In genomic region chr10:33773895-33774480, GRCh38 we compare ENCODE assay signal across 17 cellular contexts.
DNase-seq lines count a peak whose midpoint lies in the region; ATAC-seq and TF ChIP-seq lines count a peak whose summit lies in the region.
"Had no signal": no experiment of that assay in that cellular context is flagged by ENCODE, and none has a peak within 500 bp of the region (broad histone marks: within the 10 kb centered on the region; RNA-seq: fewer than 3 reads in every experiment).

No MANE protein-coding gene starts in this region.

- no peaks in the 10 kb centered on the region for H3K36me3 Mint-ChIP-seq in WTC11
- no peaks in the 10 kb centered on the region for H3K36me3 Mint-ChIP-seq in stimulated activated naive B cell treated with anti-CD40 and anti-IgM and Interleukin-4, amounts not matched to agents 10 μg/mL and 1 μg/mL and 100 μg/mL, for 72 hours
- H3K36me3 Mint-ChIP-seq: CD8-positive, alpha-beta T cell had no signal

- TF ChIP-seq RAD21 in HCT116 (IDR thresholded peaks at IDR 0.05; ENCODE audit: low read depth) = no peak

- RAD21 ChIA-PET in HCT116 (lab: Charles Lee; ENCODE audit: low non-redundant PET in 1 of 2, low total read pairs in 2 of 2, uncharacterized antibody in 2 of 2, unreplicated experiment in 2 of 2) = no interaction called here

- no peaks in the 10 kb centered on the region; the same call in 1 of the 2 replicates for H3K27me3 Mint-ChIP-seq in WTC11 (ENCODE audit: low read depth)
- no peaks in the 10 kb centered on the region for H3K27me3 Mint-ChIP-seq in stimulated activated naive B cell treated with anti-CD40 and anti-IgM and Interleukin-4, amounts not matched to agents 10 μg/mL and 1 μg/mL and 100 μg/mL, for 72 hours

- no peak for TF ChIP-seq POLR2A in HCT116 (IDR thresholded peaks at IDR 0.05; ENCODE audit: borderline replicate concordance, extremely low read depth, insufficient read depth, insufficient read length)

- H3K27ac Mint-ChIP-seq in WTC11 = peak overlapping the region; percentile 90; the same call in 1 of the 2 replicates
- peak overlapping the region; percentile 10 for H3K27ac Mint-ChIP-seq in stimulated activated naive B cell treated with anti-CD40 and anti-IgM and Interleukin-4, amounts not matched to agents 10 μg/mL and 1 μg/mL and 100 μg/mL, for 72 hours
- H3K27ac Mint-ChIP-seq: CD8-positive, alpha-beta T cell had no signal

- H3K27ac ChIP-seq in HCT116 (ENCODE audit: low read depth, low read length) = no peak overlapping the region
- H3K27ac ChIP-seq: BLaER1 treated with 17β-estradiol and CSF1 and Interleukin-3, amounts not matched to agents 10 nM and 100 nM; HL-60 had no signal

- no TSS peak for BruUV-seq in HCT116 (replicated peaks; lab: Mats Ljungman, UMichigan)

- no peak overlapping the region for H3K4me3 ChIP-seq in HCT116 (replicated peaks in 1 of 2; ENCODE audit: low read depth in 1 of 2, low read length in 2 of 2)
- H3K4me3 ChIP-seq in iPS-15b (ENCODE audit: low read depth, low read length) = no peak overlapping the region
- H3K4me3 ChIP-seq: BLaER1 treated with 17β-estradiol and CSF1 and Interleukin-3, amounts not matched to agents 10 nM and 100 nM had no signal

- intact Hi-C loops in HCT116 (cut with micrococcal nuclease) = no loop called here

- peaks cover 37% of the 10 kb centered on the region for H3K4me1 Mint-ChIP-seq in WTC11
- peaks cover 31 to 48% of the 10 kb centered on the region in 2 donors for H3K4me1 Mint-ChIP-seq in stimulated activated naive B cell treated with anti-CD40 and anti-IgM and Interleukin-4, amounts not matched to agents 10 μg/mL and 1 μg/mL and 100 μg/mL, for 72 hours

- POLR2A ChIA-PET in HCT116 (lab: Charles Lee) (no interaction called here), WTC11 (lab: Charles Lee) (no interaction called here)

- no peaks in the 10 kb centered on the region for H3K4me1 ChIP-seq in HCT116 (ENCODE audit: control insufficient read depth in 1 of 2, insufficient read depth in 2 of 2, low read length in 2 of 2)
- peaks cover 17% of the 10 kb centered on the region for H3K4me1 ChIP-seq in iPS-15b (ENCODE audit: control insufficient read depth, insufficient read depth, low read length)

- no peaks in the 10 kb centered on the region for H3K9me2 ChIP-seq in HCT116 (ENCODE audit: insufficient read depth)

- H3K9me3 Mint-ChIP-seq in WTC11 = no peaks in the 10 kb centered on the region
- H3K9me3 Mint-ChIP-seq in stimulated activated naive B cell treated with anti-CD40 and anti-IgM and Interleukin-4, amounts not matched to agents 10 μg/mL and 1 μg/mL and 100 μg/mL, for 72 hours = peaks cover 0 to 3% of the 10 kb centered on the region in 2 donors
- H3K9me3 Mint-ChIP-seq: CD8-positive, alpha-beta T cell had no signal

- no peak overlapping the region for H3K4me3 Mint-ChIP-seq in WTC11
- no peak overlapping the region for H3K4me3 Mint-ChIP-seq in stimulated activated naive B cell treated with anti-CD40 and anti-IgM and Interleukin-4, amounts not matched to agents 10 μg/mL and 1 μg/mL and 100 μg/mL, for 72 hours
- H3K4me3 Mint-ChIP-seq: CD8-positive, alpha-beta T cell had no signal

- H3K27me3 ChIP-seq in HCT116 (ENCODE audit: insufficient read depth, low read length) (no peaks in the 10 kb centered on the region), iPS-15b (ENCODE audit: control insufficient read depth, insufficient read depth, low read length) (no peaks in the 10 kb centered on the region)
- H3K27me3 ChIP-seq: BLaER1 treated with 17β-estradiol and CSF1 and Interleukin-3, amounts not matched to agents 10 nM and 100 nM had no signal

- H3K9ac ChIP-seq in HCT116 (ENCODE audit: low read length) (no peak overlapping the region), iPS-15b (ENCODE audit: low read depth, low read length) (peak overlapping the region; percentile 48)
- H3K9ac ChIP-seq: BLaER1 treated with 17β-estradiol and CSF1 and Interleukin-3, amounts not matched to agents 10 nM and 100 nM had no signal

- CTCF ChIA-PET in HCT116 (lab: Charles Lee) = interaction anchor here (0.5 kb wide), 1 partner anchor 439 kb away, joined by 3 read pairs; the partner anchor contains the start of gene NRP1
- CTCF ChIA-PET in WTC11 (lab: Charles Lee) = interaction anchor here (0.6 kb wide), 1 partner anchor 283 kb away, joined by 4 read pairs; no protein-coding TSS in a partner anchor

- DNase-seq in HCT116 (ENCODE audit: low read depth, low spot score) (no peak), WTC11 (ENCODE audit: low spot score) (no peak), NCI-H446 (lab: John Stamatoyannopoulos, UW) (no peak), amniotic stem cell (lab: John Stamatoyannopoulos, UW) (no peak)
- DNase-seq in stimulated activated naive B cell treated with anti-CD40 and anti-IgM and Interleukin-4, amounts not matched to agents 10 μg/mL and 1 μg/mL and 100 μg/mL, for 72 hours = no peak
- DNase-seq: Calu3; CD8-positive, alpha-beta T cell; EL; NCI-H1092 treated with DMSO at 0.1 percent for 48 hours; NCI-H2171 treated with DMSO at 0.1 percent for 48 hours; NCI-H774; OCI-M1; Right ventricle myocardium superior had no signal

- H3K9me3 ChIP-seq in HCT116 (ENCODE audit: control insufficient read depth in 1 of 2, insufficient read depth in 1 of 2, low read depth in 1 of 2, low read length in 2 of 2) = no peaks in the 10 kb centered on the region
- H3K9me3 ChIP-seq in iPS-15b (ENCODE audit: control insufficient read depth, insufficient read depth, low read length) = no peaks in the 10 kb centered on the region

- H3K36me3 ChIP-seq in HCT116 (ENCODE audit: control insufficient read depth in 1 of 2, insufficient read depth in 2 of 2, low read length in 2 of 2) (no peaks in the 10 kb centered on the region), iPS-15b (ENCODE audit: control insufficient read depth, insufficient read depth, low read length) (no peaks in the 10 kb centered on the region)
- H3K36me3 ChIP-seq: BLaER1 treated with 17β-estradiol and CSF1 and Interleukin-3, amounts not matched to agents 10 nM and 100 nM had no signal

- H3K79me2 ChIP-seq in HCT116 (ENCODE audit: insufficient read depth, low read length) = no peaks in the 10 kb centered on the region

- no peak overlapping the region for H2AFZ ChIP-seq in HCT116 (ENCODE audit: low read depth, low read length, poor library complexity, severe bottlenecking)

- H4K20me1 ChIP-seq in HCT116 (ENCODE audit: insufficient read depth) = no peaks in the 10 kb centered on the region
- H4K20me1 ChIP-seq: BLaER1 treated with 17β-estradiol and CSF1 and Interleukin-3, amounts not matched to agents 10 nM and 100 nM had no signal

- no peak for TF ChIP-seq CTCF in HCT116 (IDR thresholded peaks at IDR 0.05 in 2 of 3, conservative IDR thresholded peaks at IDR 0.05 in 1 of 3; ENCODE audit: borderline replicate concordance in 1 of 3, insufficient read depth in 1 of 3, low read depth in 2 of 3, low read length in 2 of 3)
- TF ChIP-seq CTCF in WTC11 (IDR thresholded peaks at IDR 0.05) = no peak

- peak; percentile 49; the same call in 1 of the 2 replicates for ATAC-seq in HCT116
- ATAC-seq in WTC11 = peak; percentile 12; the same call in 1 of the 2 replicates
- ATAC-seq in stimulated activated naive B cell treated with anti-CD40 and anti-IgM and Interleukin-4, amounts not matched to agents 10 μg/mL and 1 μg/mL and 100 μg/mL, for 72 hours (replicated peaks) = no peak
- no peak for ATAC-seq in GM19463 (IDR thresholded peaks at IDR 0.05; ENCODE audit: unreplicated experiment)
- ATAC-seq: CD8-positive, alpha-beta T cell had no signal

- no peak overlapping the region for H3K4me2 ChIP-seq in HCT116 (ENCODE audit: low read length)

TF ChIP-seq in HCT116, 20 proteins besides CTCF, POLR2A, EP300 and RAD21:
- TF ChIP-seq EGR1 (IDR thresholded peaks at IDR 0.05; ENCODE audit: low read depth) = no peak
- TF ChIP-seq POLR2AphosphoS5 (IDR thresholded peaks at IDR 0.05; ENCODE audit: low read depth, low read length) = no peak
- no peak for TF ChIP-seq ZNF274 (IDR thresholded peaks at IDR 0.05; ENCODE audit: low read depth, low read length)

TF ChIP-seq in WTC11, 78 proteins besides CTCF, POLR2A, EP300 and RAD21:
- TF ChIP-seq EMX1 (CRISPR knock-in tag; IDR thresholded peaks at IDR 0.05) (no peak), SP1 (CRISPR knock-in tag; conservative IDR thresholded peaks at IDR 0.05) (no peak), IRF2 (CRISPR knock-in tag; IDR thresholded peaks at IDR 0.05; ENCODE audit: borderline replicate concordance, low read depth) (no peak), JAZF1 (CRISPR knock-in tag; IDR thresholded peaks at IDR 0.05) (no peak), MLX (CRISPR knock-in tag; IDR thresholded peaks at IDR 0.05) (no peak), ZNF263 (CRISPR knock-in tag; IDR thresholded peaks at IDR 0.05; ENCODE audit: low read depth) (no peak), OVOL2 (CRISPR knock-in tag; IDR thresholded peaks at IDR 0.05; ENCODE audit: borderline replicate concordance) (no peak), GRHL2 (CRISPR knock-in tag; IDR thresholded peaks at IDR 0.05; ENCODE audit: insufficient replicate concordance, severe bottlenecking) (no peak), MXD4 (CRISPR knock-in tag; IDR thresholded peaks at IDR 0.05; ENCODE audit: borderline replicate concordance) (no peak), MYBL2 (CRISPR knock-in tag; IDR thresholded peaks at IDR 0.05) (no peak), GTF2I (CRISPR knock-in tag; conservative IDR thresholded peaks at IDR 0.05) (no peak)

Comparison
In these comparisons a context has a peak if more than half of its experiments do, and no peak if none do; other contexts are left out.
1. ATAC-seq: peak in HCT116 (single experiment) and WTC11 (single experiment); none in stimulated activated naive B cell treated with anti-CD40 and anti-IgM and Interleukin-4, amounts not matched to agents 10 μg/mL and 1 μg/mL and 100 μg/mL, for 72 hours (0 of 2) and GM19463 (single experiment).